In genomic region chr7:130020434-130020833, GRCh38 we compare ENCODE assay signal across 18 cellular contexts. TPM values are rescaled to one million over a fixed set of nuclear protein-coding genes. Genes with fewer than 3 reads are reported as not detected.
A peak's percentile ranks its signal among the peaks of the same experiment; 100 is the strongest.
DNase-seq lines count a peak whose midpoint lies in the region; ATAC-seq and TF ChIP-seq lines count a peak whose summit lies in the region.
"Had no signal": no experiment of that assay in that cellular context is flagged by ENCODE, and none has a peak within 500 bp of the region (broad histone marks: within the 10 kb centered on the region; RNA-seq: fewer than 3 reads in every experiment).

No MANE protein-coding gene starts in this region.

- whole genome bisulfite sequencing in psoas muscle, 3 donors, result 36 to 46% (median 45%) methylated on average over 10 of the region's 10 CpGs

- H3K4me1 ChIP-seq in psoas muscle (peaks cover 31% of the 10 kb centered on the region), skeletal muscle tissue (ENCODE audit: control insufficient read depth in 3 of 3, insufficient read depth in 3 of 3, low read length in 3 of 3) (peaks cover 18 to 26% (median 22%) of the 10 kb centered on the region in 3 donors)
- H3K4me1 ChIP-seq: Caco-2 had no signal

- H3K36me3 ChIP-seq in psoas muscle (ENCODE audit: insufficient read depth in 1 of 2, low read depth in 1 of 2) (peaks cover 13 to 63% of the 10 kb centered on the region in 2 donors), skeletal muscle tissue (ENCODE audit: control insufficient read depth in 3 of 3, insufficient read depth in 3 of 3, low read length in 3 of 3) (peaks cover 18 to 37% (median 33%) of the 10 kb centered on the region in 3 donors)

- TF ChIP-seq CTCF in psoas muscle (IDR thresholded peaks at IDR 0.05), result no peak

- H3K27ac Mint-ChIP-seq in stimulated activated naive CD8-positive, alpha-beta T cell treated with anti-CD3 and anti-CD28 coated beads, Interleukin-15, Interleukin-2, amounts not matched to agents 100 ng/mL and 50 ng/mL, for 24 hours, result peak overlapping the region; percentile 31
- H3K27ac Mint-ChIP-seq: B cell; CD4-positive, CD25-positive, alpha-beta regulatory T cell; CD8-positive, alpha-beta T cell; GM23338; H9 had no signal

- H3K27ac ChIP-seq in psoas muscle (peak overlapping the region; percentile 91), skeletal muscle tissue (ENCODE audit: low read depth, low read length) (peak overlapping the region; percentile 94)
- H3K27ac ChIP-seq: 22Rv1, BLaER1, C4-2B had no signal

- no peaks in the 10 kb centered on the region for H3K27me3 Mint-ChIP-seq in stimulated activated naive CD8-positive, alpha-beta T cell treated with anti-CD3 and anti-CD28 coated beads, Interleukin-15, Interleukin-2, amounts not matched to agents 100 ng/mL and 50 ng/mL, for 24 hours
- H3K27me3 Mint-ChIP-seq: B cell; CD4-positive, CD25-positive, alpha-beta regulatory T cell had no signal

- intact Hi-C loops in psoas muscle (cut with DNase I), result no loop called here

- H3K4me1 Mint-ChIP-seq in stimulated activated naive CD8-positive, alpha-beta T cell treated with anti-CD3 and anti-CD28 coated beads, Interleukin-15, Interleukin-2, amounts not matched to agents 100 ng/mL and 50 ng/mL, for 24 hours (ENCODE audit: low read depth), result no peaks in the 10 kb centered on the region
- H3K4me1 Mint-ChIP-seq: B cell; CD4-positive, CD25-positive, alpha-beta regulatory T cell; GM23338 had no signal

- H3K9me3 ChIP-seq in psoas muscle, result no peaks in the 10 kb centered on the region
- no peaks in the 10 kb centered on the region for H3K9me3 ChIP-seq in skeletal muscle tissue (ENCODE audit: control insufficient read depth in 3 of 3, low read length in 3 of 3)
- H3K9me3 ChIP-seq: BLaER1, Caco-2 had no signal

- no peak overlapping the region for H3K9ac ChIP-seq in skeletal muscle tissue (ENCODE audit: low read depth in 1 of 3, low read length in 3 of 3)
- H3K9ac ChIP-seq: BLaER1 had no signal

- no peaks in the 10 kb centered on the region for H3K27me3 ChIP-seq in psoas muscle (ENCODE audit: insufficient read depth in 3 of 3, low read length in 2 of 3)
- H3K27me3 ChIP-seq in skeletal muscle tissue (ENCODE audit: control insufficient read depth in 3 of 3, insufficient read depth in 3 of 3, low read length in 3 of 3), result no peaks in the 10 kb centered on the region
- H3K27me3 ChIP-seq: BLaER1 had no signal

- DNase-seq in stimulated activated naive CD8-positive, alpha-beta T cell treated with anti-CD3 and anti-CD28 coated beads, Interleukin-15, Interleukin-2, amounts not matched to agents 100 U/mL and 50 U/mL, for 24 hours, result no peak
- DNase-seq in psoas muscle (no peak), occipital lobe (lab: John Stamatoyannopoulos, UW) (no peak), superior temporal gyrus (ENCODE audit: extremely low spot score) (no peak)
- DNase-seq: Caco-2; CD4-positive, CD25-positive, alpha-beta regulatory T cell; CD8-positive, alpha-beta T cell; DMS153; DND-41; H9 had no signal

- H3K4me3 ChIP-seq in psoas muscle (peak overlapping the region; percentile 4), skeletal muscle tissue (ENCODE audit: low read length in 3 of 3) (no peak overlapping the region)
- H3K4me3 ChIP-seq: BLaER1, GM23338 had no signal

- H3K36me3 Mint-ChIP-seq in stimulated activated naive CD8-positive, alpha-beta T cell treated with anti-CD3 and anti-CD28 coated beads, Interleukin-15, Interleukin-2, amounts not matched to agents 100 ng/mL and 50 ng/mL, for 24 hours (ENCODE audit: low read depth), result peaks cover 65% of the 10 kb centered on the region

- no peak for ATAC-seq in stimulated activated naive CD8-positive, alpha-beta T cell treated with anti-CD3 and anti-CD28 coated beads, Interleukin-15, Interleukin-2, amounts not matched to agents 100 U/mL and 50 U/mL, for 24 hours
- peak; percentile 56 to 64 (median 60) for ATAC-seq in psoas muscle
- ATAC-seq: CD8-positive, alpha-beta T cell; GM23338; HCT116 had no signal

- no peak overlapping the region for H3K4me3 Mint-ChIP-seq in stimulated activated naive CD8-positive, alpha-beta T cell treated with anti-CD3 and anti-CD28 coated beads, Interleukin-15, Interleukin-2, amounts not matched to agents 100 ng/mL and 50 ng/mL, for 24 hours
- H3K4me3 Mint-ChIP-seq: B cell; CD4-positive, CD25-positive, alpha-beta regulatory T cell; CD8-positive, alpha-beta T cell; GM23338; H9 had no signal

- H3K9me3 Mint-ChIP-seq in stimulated activated naive CD8-positive, alpha-beta T cell treated with anti-CD3 and anti-CD28 coated beads, Interleukin-15, Interleukin-2, amounts not matched to agents 100 ng/mL and 50 ng/mL, for 24 hours, result no peaks in the 10 kb centered on the region
- H3K9me3 Mint-ChIP-seq: CD4-positive, CD25-positive, alpha-beta regulatory T cell; CD8-positive, alpha-beta T cell; GM23338; H9 had no signal

RNA-seq across cellular contexts. Expression of gene ZC3HC1, which starts 30.7 kb away (rescaled TPM):
- total RNA-seq in psoas muscle, result 10 to 100 TPM; 21.1 to 26.6 (median 26.0) TPM
- 10 to 100 TPM; 22.8 to 37.7 (median 33.5) TPM for polyA plus RNA-seq in psoas muscle
- total RNA-seq in skeletal muscle tissue, result 26.1 TPM
- total RNA-seq in occipital lobe, result 12.9 TPM

RNA-seq across cellular contexts. Expression of gene KLHDC10, which starts 49.9 kb away (rescaled TPM):
- total RNA-seq in psoas muscle (10 to 100 TPM; 30.5 to 45.0 (median 36.5) TPM), skeletal muscle tissue (49.1 TPM), occipital lobe (102 TPM)
- 10 to 100 TPM; 17.6 to 49.6 (median 18.5) TPM for polyA plus RNA-seq in psoas muscle
